21 cellular contexts compared by ENCODE assay signal in the genomic region with DNA sequence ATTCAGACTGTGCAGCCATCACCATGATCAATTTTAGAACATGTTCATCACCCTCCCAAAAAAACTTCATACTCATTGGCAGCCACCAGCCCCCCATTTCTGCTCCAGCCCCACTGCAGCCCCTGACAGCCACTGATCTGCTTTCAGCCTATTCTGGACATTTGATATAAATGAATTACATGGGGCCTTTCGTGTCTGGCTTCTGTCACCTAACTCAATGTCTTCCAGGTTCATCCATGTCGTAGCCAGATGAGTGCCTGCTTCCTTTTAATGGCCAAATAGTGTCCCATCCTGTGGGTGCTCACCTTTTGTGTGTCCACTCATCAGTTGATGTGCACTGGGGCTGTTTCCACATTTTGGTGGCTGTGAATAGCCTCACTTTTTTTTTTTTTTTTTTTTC.
DNase-seq lines count a peak whose midpoint lies in the region; FAIRE-seq and TF ChIP-seq lines count a peak whose summit lies in the region.
"Had no signal": no experiment of that assay in that cellular context is flagged by ENCODE, and none has a peak within 500 bp of the region (broad histone marks: within the 10 kb centered on the region; RNA-seq: fewer than 3 reads in every experiment).

No MANE protein-coding gene starts in this region.

- TF ChIP-seq POLR2A in stomach (IDR thresholded peaks at IDR 0.05) (no peak), GM12892 (IDR thresholded peaks at IDR 0.05; ENCODE audit: low read depth, low read length) (no peak)

- H3K9ac ChIP-seq in colonic mucosa (ENCODE audit: low read depth in 2 of 2, low read length in 2 of 2) = peak overlapping the region in 1 of 2 donors; percentile 40
- H3K9ac ChIP-seq in muscle layer of colon (ENCODE audit: low read length) = peak overlapping the region; percentile 15
- H3K9ac ChIP-seq: BLaER1 treated with 17β-estradiol and CSF1 and Interleukin-3, amounts not matched to agents 10 nM and 100 nM; KMS-11 had no signal

- CTCF ChIA-PET in HEK293 (lab: Yijun Ruan, JAX) = interaction anchor here (0.9 kb wide), 1 partner anchor 155 kb away, joined by 3 read pairs; no protein-coding TSS in a partner anchor

- no peaks in the 10 kb centered on the region for H3K9me3 ChIP-seq in HEK293 (ENCODE audit: control insufficient read depth, insufficient read depth, low read depth, low read length)
- H3K9me3 ChIP-seq in colonic mucosa = no peaks in the 10 kb centered on the region
- no peaks in the 10 kb centered on the region for H3K9me3 ChIP-seq in muscle layer of colon (ENCODE audit: low read length)
- H3K9me3 ChIP-seq in stomach = no peaks in the 10 kb centered on the region
- H3K9me3 ChIP-seq: BLaER1 treated with 17β-estradiol and CSF1 and Interleukin-3, amounts not matched to agents 10 nM and 100 nM had no signal

- H3K27me3 ChIP-seq in colonic mucosa (no peaks in the 10 kb centered on the region), muscle layer of colon (ENCODE audit: control insufficient read depth in 1 of 2, insufficient read depth in 2 of 2, low read length in 2 of 2) (no peaks in the 10 kb centered on the region), stomach (peaks cover 0 to 74% (median 25%) of the 10 kb centered on the region in 3 donors)
- H3K27me3 ChIP-seq: BLaER1 treated with 17β-estradiol and CSF1 and Interleukin-3, amounts not matched to agents 10 nM and 100 nM had no signal

- no peak for TF ChIP-seq EP300 in stomach (IDR thresholded peaks at IDR 0.05)

- no peaks in the 10 kb centered on the region for H3K9me3 Mint-ChIP-seq in activated naive CD8-positive, alpha-beta T cell treated with anti-CD3 and anti-CD28 coated beads for 36 hours
- H3K9me3 Mint-ChIP-seq: GM23338 had no signal

- DNase-seq in colonic mucosa = no peak
- no peak for DNase-seq in stomach
- DNase-seq in GM12892 (ENCODE audit: insufficient read length) = no peak
- DNase-seq in activated naive CD8-positive, alpha-beta T cell treated with anti-CD3 and anti-CD28 coated beads for 36 hours = no peak
- DNase-seq in dedifferentiated amniotic fluid mesenchymal stem cell (ENCODE audit: extremely low spot score) = no peak
- no peak for DNase-seq in HCEC 1CT
- DNase-seq: DND-41, GDM1, NCI-H1436 treated with DMSO at 0.1 percent for 48 hours, NCI-H2081, NCI-H510A, NCI-H82, PC-9 had no signal

- H3K4me1 ChIP-seq in HEK293 (ENCODE audit: control insufficient read depth, insufficient read depth, low read length) = no peaks in the 10 kb centered on the region
- no peaks in the 10 kb centered on the region for H3K4me1 ChIP-seq in colonic mucosa
- H3K4me1 ChIP-seq in muscle layer of colon (ENCODE audit: insufficient read depth, low read length) = peaks cover 76% of the 10 kb centered on the region
- H3K4me1 ChIP-seq in stomach = peaks cover 0 to 36% (median 7%) of the 10 kb centered on the region in 4 donors

- 65 to 81% (median 71%) methylated on average over 2 of the region's 2 CpGs for WGBS in stomach, 5 donors

- no peaks in the 10 kb centered on the region for H3K4me1 Mint-ChIP-seq in activated naive CD8-positive, alpha-beta T cell treated with anti-CD3 and anti-CD28 coated beads for 36 hours

- POLR2A ChIA-PET in HEK293 (lab: Yijun Ruan, JAX) = no interaction called here

- H3K36me3 ChIP-seq in HEK293 (ENCODE audit: control insufficient read depth in 2 of 2, insufficient read depth in 1 of 2, low read length in 2 of 2) = no peaks in the 10 kb centered on the region
- H3K36me3 ChIP-seq in colonic mucosa = no peaks in the 10 kb centered on the region
- peaks cover 25% of the 10 kb centered on the region for H3K36me3 ChIP-seq in muscle layer of colon (ENCODE audit: insufficient read depth, low read length)
- no peaks in the 10 kb centered on the region for H3K36me3 ChIP-seq in stomach
- H3K36me3 ChIP-seq: BLaER1 treated with 17β-estradiol and CSF1 and Interleukin-3, amounts not matched to agents 10 nM and 100 nM had no signal

- H3K36me3 Mint-ChIP-seq in activated naive CD8-positive, alpha-beta T cell treated with anti-CD3 and anti-CD28 coated beads for 36 hours = no peaks in the 10 kb centered on the region

- H3K4me3 ChIP-seq in HEK293 (ENCODE audit: low read depth, low read length) (no peak overlapping the region), colonic mucosa (no peak overlapping the region), muscle layer of colon (ENCODE audit: low read depth in 1 of 2, low read length in 2 of 2) (peak overlapping the region in 1 of 2 donors; percentile 29), stomach (no peak overlapping the region)
- H3K4me3 ChIP-seq: BLaER1 treated with 17β-estradiol and CSF1 and Interleukin-3, amounts not matched to agents 10 nM and 100 nM; GM12878; GM23338; PC-9 had no signal

- TF ChIP-seq CTCF in HEK293 (tag by site-specific recombination; IDR thresholded peaks at IDR 0.05) (no peak), colonic mucosa (IDR thresholded peaks at IDR 0.05) (no peak), stomach (IDR thresholded peaks at IDR 0.05) (no peak)

- intact Hi-C loops in colonic mucosa (cut with DNase I) (no loop called here), stomach (cut with DNase I; ENCODE audit: low total_unique reads) (no loop called here)

- H3K27ac Mint-ChIP-seq in activated naive CD8-positive, alpha-beta T cell treated with anti-CD3 and anti-CD28 coated beads for 36 hours = no peak overlapping the region
- H3K27ac Mint-ChIP-seq: GM23338 had no signal

- no peak overlapping the region for H3K4me3 Mint-ChIP-seq in activated naive CD8-positive, alpha-beta T cell treated with anti-CD3 and anti-CD28 coated beads for 36 hours
- H3K4me3 Mint-ChIP-seq: GM23338 had no signal

- peaks cover 55% of the 10 kb centered on the region for H3K27me3 Mint-ChIP-seq in activated naive CD8-positive, alpha-beta T cell treated with anti-CD3 and anti-CD28 coated beads for 36 hours

- H3K27ac ChIP-seq in HEK293 (ENCODE audit: extremely low read depth, low read depth, low read length) (no peak overlapping the region), colonic mucosa (peak overlapping the region; percentile 51), muscle layer of colon (ENCODE audit: low read depth, low read length) (peak overlapping the region; percentile 88), stomach (peak overlapping the region; percentile 14 to 85 (median 80))
- H3K27ac ChIP-seq: KMS-11, PC-9 had no signal

- FAIRE-seq in GM12892 (lab: Jason Lieb, UNC) = no peak
- FAIRE-seq: A204.1, GM12878, GM18507 had no signal

TF ChIP-seq in HEK293, 187 proteins besides CTCF, POLR2A, EP300 and RAD21 (continues in another document):
- TF ChIP-seq ZFHX2 (tag by site-specific recombination; conservative IDR thresholded peaks at IDR 0.05) = no peak
- TF ChIP-seq, protein P1, sequence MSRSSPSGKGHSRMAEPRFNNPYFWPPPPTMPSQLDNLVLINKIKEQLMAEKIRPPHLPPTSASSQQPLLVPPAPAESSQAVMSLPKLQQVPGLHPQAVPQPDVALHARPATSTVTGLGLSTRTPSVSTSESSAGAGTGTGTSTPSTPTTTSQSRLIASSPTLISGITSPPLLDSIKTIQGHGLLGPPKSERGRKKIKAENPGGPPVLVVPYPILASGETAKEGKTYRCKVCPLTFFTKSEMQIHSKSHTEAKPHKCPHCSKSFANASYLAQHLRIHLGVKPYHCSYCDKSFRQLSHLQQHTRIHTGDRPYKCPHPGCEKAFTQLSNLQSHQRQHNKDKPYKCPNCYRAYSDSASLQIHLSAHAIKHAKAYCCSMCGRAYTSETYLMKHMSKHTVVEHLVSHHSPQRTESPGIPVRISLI (tag by site-specific recombination; IDR thresholded peaks at IDR 0.05) = peak; percentile 29; the same call in 1 of the 2 replicates
- no peak for TF ChIP-seq ZNF571 (tag by site-specific recombination; IDR thresholded peaks at IDR 0.05)
- no peak for TF ChIP-seq ZNF354C (tag by site-specific recombination; IDR thresholded peaks at IDR 0.05; ENCODE audit: borderline replicate concordance, low read depth)
- TF ChIP-seq ZNF175 (tag by site-specific recombination; IDR thresholded peaks at IDR 0.05) = no peak
- TF ChIP-seq, protein P2, sequence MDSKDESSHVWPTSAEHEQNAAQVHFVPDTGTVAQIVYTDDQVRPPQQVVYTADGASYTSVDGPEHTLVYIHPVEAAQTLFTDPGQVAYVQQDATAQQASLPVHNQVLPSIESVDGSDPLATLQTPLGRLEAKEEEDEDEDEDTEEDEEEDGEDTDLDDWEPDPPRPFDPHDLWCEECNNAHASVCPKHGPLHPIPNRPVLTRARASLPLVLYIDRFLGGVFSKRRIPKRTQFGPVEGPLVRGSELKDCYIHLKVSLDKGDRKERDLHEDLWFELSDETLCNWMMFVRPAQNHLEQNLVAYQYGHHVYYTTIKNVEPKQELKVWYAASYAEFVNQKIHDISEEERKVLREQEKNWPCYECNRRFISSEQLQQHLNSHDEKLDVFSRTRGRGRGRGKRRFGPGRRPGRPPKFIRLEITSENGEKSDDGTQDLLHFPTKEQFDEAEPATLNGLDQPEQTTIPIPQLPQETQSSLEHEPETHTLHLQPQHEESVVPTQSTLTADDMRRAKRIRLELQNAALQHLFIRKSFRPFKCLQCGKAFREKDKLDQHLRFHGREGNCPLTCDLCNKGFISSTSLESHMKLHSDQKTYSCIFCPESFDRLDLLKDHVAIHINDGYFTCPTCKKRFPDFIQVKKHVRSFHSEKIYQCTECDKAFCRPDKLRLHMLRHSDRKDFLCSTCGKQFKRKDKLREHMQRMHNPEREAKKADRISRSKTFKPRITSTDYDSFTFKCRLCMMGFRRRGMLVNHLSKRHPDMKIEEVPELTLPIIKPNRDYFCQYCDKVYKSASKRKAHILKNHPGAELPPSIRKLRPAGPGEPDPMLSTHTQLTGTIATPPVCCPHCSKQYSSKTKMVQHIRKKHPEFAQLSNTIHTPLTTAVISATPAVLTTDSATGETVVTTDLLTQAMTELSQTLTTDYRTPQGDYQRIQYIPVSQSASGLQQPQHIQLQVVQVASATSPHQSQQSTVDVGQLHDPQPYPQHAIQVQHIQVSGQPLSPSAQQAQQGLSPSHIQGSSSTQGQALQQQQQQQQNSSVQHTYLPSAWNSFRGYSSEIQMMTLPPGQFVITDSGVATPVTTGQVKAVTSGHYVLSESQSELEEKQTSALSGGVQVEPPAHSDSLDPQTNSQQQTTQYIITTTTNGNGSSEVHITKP (tag by site-specific recombination; IDR thresholded peaks at IDR 0.05) = no peak
- TF ChIP-seq, protein P3, sequence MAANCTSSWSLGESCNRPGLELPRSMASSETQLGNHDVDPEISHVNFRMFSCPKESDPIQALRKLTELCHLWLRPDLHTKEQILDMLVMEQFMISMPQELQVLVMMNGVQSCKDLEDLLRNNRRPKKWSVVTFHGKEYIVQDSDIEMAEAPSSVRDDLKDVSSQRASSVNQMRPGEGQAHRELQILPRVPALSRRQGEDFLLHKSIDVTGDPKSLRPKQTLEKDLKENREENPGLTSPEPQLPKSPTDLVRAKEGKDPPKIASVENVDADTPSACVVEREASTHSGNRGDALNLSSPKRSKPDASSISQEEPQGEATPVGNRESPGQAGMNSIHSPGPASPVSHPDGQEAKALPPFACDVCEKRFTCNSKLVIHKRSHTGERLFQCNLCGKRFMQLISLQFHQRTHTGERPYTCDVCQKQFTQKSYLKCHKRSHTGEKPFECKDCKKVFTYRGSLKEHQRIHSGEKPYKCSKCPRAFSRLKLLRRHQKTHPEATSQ (tag by site-specific recombination; IDR thresholded peaks at IDR 0.05) = no peak
